Comparison of ENCODE assay signal across 18 cellular contexts in genomic region chr9:90044263-90044662, GRCh38.
A peak's percentile ranks its signal among the peaks of the same experiment; 100 is the strongest.
DNase-seq lines count a peak whose midpoint lies in the region; ATAC-seq, FAIRE-seq and TF ChIP-seq lines count a peak whose summit lies in the region.
"Had no signal": no experiment of that assay in that cellular context is flagged by ENCODE, and none has a peak within 500 bp of the region (broad histone marks: within the 10 kb centered on the region; RNA-seq: fewer than 3 reads in every experiment).

No MANE protein-coding gene starts in this region.

- H4K20me1 ChIP-seq in astrocyte (ENCODE audit: insufficient read depth, low read length) = no peaks in the 10 kb centered on the region
- no peaks in the 10 kb centered on the region for H4K20me1 ChIP-seq in smooth muscle cell (ENCODE audit: low read depth)

- peaks cover 0 to 2% of the 10 kb centered on the region in 2 donors for H3K36me3 Mint-ChIP-seq in activated T-cell treated with anti-CD3 and anti-CD28 coated beads, Interleukin-2, amount 50 U/mL, for 72 hours (ENCODE audit: insufficient read depth in 2 of 2)
- H3K36me3 Mint-ChIP-seq in activated T-cell treated with anti-CD3 and anti-CD28 coated beads, Interleukin-2, amount 50 U/mL, for 4 hours (ENCODE audit: insufficient read depth) = no peaks in the 10 kb centered on the region
- no peaks in the 10 kb centered on the region for H3K36me3 Mint-ChIP-seq in astrocyte (ENCODE audit: low read depth, unreplicated experiment)
- H3K36me3 Mint-ChIP-seq: activated naive CD8-positive, alpha-beta T cell treated with anti-CD3 and anti-CD28 coated beads for 36 hours had no signal

- H3K4me2 ChIP-seq in astrocyte (ENCODE audit: low read length) (peak overlapping the region; percentile 68), smooth muscle cell (peak overlapping the region; percentile 56)
- H3K4me2 ChIP-seq: GM23338 had no signal

- H3K9ac ChIP-seq in astrocyte (ENCODE audit: low read length) = no peak overlapping the region
- peak overlapping the region; percentile 21 for H3K9ac ChIP-seq in smooth muscle cell (ENCODE audit: low read depth)

- H2AFZ ChIP-seq in astrocyte (ENCODE audit: low read depth, low read length) (peak overlapping the region; percentile 33), smooth muscle cell (ENCODE audit: low read depth) (peak overlapping the region; percentile 63)
- H2AFZ ChIP-seq: GM23338 had no signal

- peaks cover 22% of the 10 kb centered on the region for H3K27me3 Mint-ChIP-seq in activated T-cell treated with anti-CD3 and anti-CD28 coated beads, Interleukin-2, amount 50 U/mL, for 72 hours (ENCODE audit: low read depth)
- H3K27me3 Mint-ChIP-seq in activated T-cell treated with anti-CD3 and anti-CD28 coated beads, Interleukin-2, amount 50 U/mL, for 4 hours (ENCODE audit: low read depth) = no peaks in the 10 kb centered on the region
- peaks cover 4% of the 10 kb centered on the region for H3K27me3 Mint-ChIP-seq in astrocyte (ENCODE audit: low read depth, unreplicated experiment)

- H3K4me3 Mint-ChIP-seq in activated T-cell treated with anti-CD3 and anti-CD28 coated beads, Interleukin-2, amount 50 U/mL, for 72 hours = no peak overlapping the region
- H3K4me3 Mint-ChIP-seq in activated T-cell treated with anti-CD3 and anti-CD28 coated beads, Interleukin-2, amount 50 U/mL, for 4 hours = no peak overlapping the region
- H3K4me3 Mint-ChIP-seq in astrocyte (ENCODE audit: unreplicated experiment) = no peak overlapping the region
- H3K4me3 Mint-ChIP-seq: activated naive CD8-positive, alpha-beta T cell treated with anti-CD3 and anti-CD28 coated beads for 36 hours; GM23338 had no signal

- H3K27ac ChIP-seq in astrocyte (ENCODE audit: low read depth, low read length) (no peak overlapping the region), smooth muscle cell (ENCODE audit: low read depth) (peak overlapping the region; percentile 75), Peyer's patch (no peak overlapping the region)
- H3K27ac ChIP-seq: pancreas, SJCRH30 had no signal

- peaks cover 30% of the 10 kb centered on the region for H3K4me1 Mint-ChIP-seq in activated T-cell treated with anti-CD3 and anti-CD28 coated beads, Interleukin-2, amount 50 U/mL, for 72 hours (ENCODE audit: low read depth)
- peaks cover 16% of the 10 kb centered on the region for H3K4me1 Mint-ChIP-seq in activated T-cell treated with anti-CD3 and anti-CD28 coated beads, Interleukin-2, amount 50 U/mL, for 4 hours (ENCODE audit: low read depth)
- H3K4me1 Mint-ChIP-seq in astrocyte (ENCODE audit: low read depth, unreplicated experiment) = peaks cover 6% of the 10 kb centered on the region

- peak in 1 of 2 donors; percentile 15 for ATAC-seq in activated T-cell treated with anti-CD3 and anti-CD28 coated beads, Interleukin-2, amount 50 U/mL, for 72 hours (replicated peaks in 1 of 2)
- ATAC-seq in activated T-cell treated with anti-CD3 and anti-CD28 coated beads, Interleukin-2, amount 50 U/mL, for 4 hours = no peak
- ATAC-seq in omental fat pad (ENCODE audit: low FRiP score) = no peak
- ATAC-seq: GM23338, left colon had no signal

- H3K27ac Mint-ChIP-seq in activated T-cell treated with anti-CD3 and anti-CD28 coated beads, Interleukin-2, amount 50 U/mL, for 72 hours = peak overlapping the region; percentile 2
- no peak overlapping the region for H3K27ac Mint-ChIP-seq in astrocyte (ENCODE audit: unreplicated experiment)
- H3K27ac Mint-ChIP-seq: activated naive CD8-positive, alpha-beta T cell treated with anti-CD3 and anti-CD28 coated beads for 36 hours; GM23338 had no signal

- peaks cover 2% of the 10 kb centered on the region for H3K4me1 ChIP-seq in astrocyte (ENCODE audit: insufficient read depth, low read length)
- H3K4me1 ChIP-seq in smooth muscle cell (ENCODE audit: low read depth) = no peaks in the 10 kb centered on the region
- no peaks in the 10 kb centered on the region for H3K4me1 ChIP-seq in Peyer's patch
- H3K4me1 ChIP-seq: pancreas had no signal

- no peak for FAIRE-seq in astrocyte (lab: Jason Lieb, UNC)
- FAIRE-seq: bronchial epithelial cell, pancreas had no signal

- 10% methylated on average over 6 of the region's 6 CpGs for WGBS in smooth muscle cell (ENCODE audit: low lambda C conversion rate)

- H3K27me3 ChIP-seq in astrocyte (ENCODE audit: insufficient read depth, low read length) (no peaks in the 10 kb centered on the region), smooth muscle cell (ENCODE audit: low read depth) (no peaks in the 10 kb centered on the region), Peyer's patch (no peaks in the 10 kb centered on the region)
- H3K27me3 ChIP-seq: pancreas, SJCRH30 had no signal

- H3K9me3 ChIP-seq in astrocyte (ENCODE audit: insufficient read depth, low read depth, low read length) = no peaks in the 10 kb centered on the region
- no peaks in the 10 kb centered on the region for H3K9me3 ChIP-seq in smooth muscle cell (replicated peaks; ENCODE audit: low read depth)
- no peaks in the 10 kb centered on the region for H3K9me3 ChIP-seq in Peyer's patch
- H3K9me3 ChIP-seq: pancreas had no signal

- peaks cover 6% of the 10 kb centered on the region for H3F3A ChIP-seq in smooth muscle cell (ENCODE audit: low read depth)

- TF ChIP-seq CTCF in astrocyte (IDR thresholded peaks at IDR 0.05; ENCODE audit: insufficient read depth, low read depth, low read length) (no peak), smooth muscle cell (IDR thresholded peaks at IDR 0.05; ENCODE audit: borderline replicate concordance, insufficient read depth, poor library complexity, severe bottlenecking) (no peak), omental fat pad (IDR thresholded peaks at IDR 0.05) (no peak), Peyer's patch (IDR thresholded peaks at IDR 0.05) (no peak)

- DNase-seq in activated T-cell treated with anti-CD3 and anti-CD28 coated beads, Interleukin-2, amount 50 U/mL, for 72 hours = no peak
- no peak for DNase-seq in activated T-cell treated with anti-CD3 and anti-CD28 coated beads, Interleukin-2, amount 50 U/mL, for 4 hours
- peak; percentile 33 for DNase-seq in NCI-H460 (ENCODE audit: extremely low read depth, low read depth)
- DNase-seq in astrocyte (ENCODE audit: low read depth) = no peak
- no peak for DNase-seq in smooth muscle cell (lab: John Stamatoyannopoulos, UW; ENCODE audit: unreplicated experiment)
- no peak for DNase-seq in stimulated activated naive CD4-positive, alpha-beta T cell (lab: John Stamatoyannopoulos, UW)
- no peak for DNase-seq in omental fat pad (ENCODE audit: low spot score)
- DNase-seq in Peyer's patch = no peak
- DNase-seq: activated CD4-positive, alpha-beta T cell treated with anti-CD3 and anti-CD28 coated beads for 4 hours; activated naive CD8-positive, alpha-beta T cell treated with anti-CD3 and anti-CD28 coated beads for 36 hours; Calu3; Kasumi-1; left colon; NCI-H2171; pancreas had no signal

- no peaks in the 10 kb centered on the region for H3K36me3 ChIP-seq in astrocyte (ENCODE audit: insufficient read depth, low read length)
- no peaks in the 10 kb centered on the region for H3K36me3 ChIP-seq in smooth muscle cell (ENCODE audit: low read depth)
- no peaks in the 10 kb centered on the region for H3K36me3 ChIP-seq in Peyer's patch
- H3K36me3 ChIP-seq: pancreas, SJCRH30 had no signal

- H3K4me3 ChIP-seq in astrocyte (ENCODE audit: insufficient read depth, low read depth, low read length) (no peak overlapping the region), smooth muscle cell (no peak overlapping the region), Peyer's patch (no peak overlapping the region)
- H3K4me3 ChIP-seq: GM23338, pancreas, SJCRH30 had no signal

- peaks cover 0 to 3% of the 10 kb centered on the region in 2 donors for H3K9me3 Mint-ChIP-seq in activated T-cell treated with anti-CD3 and anti-CD28 coated beads, Interleukin-2, amount 50 U/mL, for 72 hours
- H3K9me3 Mint-ChIP-seq in activated T-cell treated with anti-CD3 and anti-CD28 coated beads, Interleukin-2, amount 50 U/mL, for 4 hours = peaks cover 4% of the 10 kb centered on the region
- peaks cover 15% of the 10 kb centered on the region for H3K9me3 Mint-ChIP-seq in astrocyte (ENCODE audit: unreplicated experiment)
- H3K9me3 Mint-ChIP-seq: GM23338 had no signal

- H3K79me2 ChIP-seq in astrocyte (ENCODE audit: insufficient read depth, low read length) (no peaks in the 10 kb centered on the region), smooth muscle cell (ENCODE audit: low read depth) (no peaks in the 10 kb centered on the region)

- no peak for TF ChIP-seq POLR2A in Peyer's patch (IDR thresholded peaks at IDR 0.05)
